In the genomic region with DNA sequence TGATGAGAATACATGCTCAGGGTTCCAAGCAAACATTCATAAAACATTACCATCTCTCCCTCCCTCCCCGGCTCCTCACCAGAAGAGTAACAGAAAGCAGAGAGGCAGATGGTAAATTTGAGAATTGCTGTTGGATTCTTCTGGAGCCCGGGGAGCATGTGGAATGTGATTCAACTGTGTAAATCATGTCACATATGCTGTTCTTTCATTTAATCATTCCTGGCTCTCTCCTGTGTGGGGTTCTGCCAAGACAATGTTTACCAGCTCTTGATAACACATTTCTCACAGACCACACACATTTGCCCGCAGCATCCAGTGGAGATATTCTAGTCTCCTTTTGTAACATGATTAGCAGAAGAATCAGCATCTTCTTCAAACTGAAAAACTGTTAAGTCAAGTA, we compare ENCODE assay signal across 12 cellular contexts. TPM values are rescaled to one million over a fixed set of nuclear protein-coding genes. Genes with fewer than 3 reads are reported as not detected.
A peak's percentile ranks its signal among the peaks of the same experiment; 100 is the strongest.
DNase-seq lines count a peak whose midpoint lies in the region; ATAC-seq, FAIRE-seq and TF ChIP-seq lines count a peak whose summit lies in the region.
"Had no signal": no experiment of that assay in that cellular context is flagged by ENCODE, and none has a peak within 500 bp of the region (broad histone marks: within the 10 kb centered on the region; RNA-seq: fewer than 3 reads in every experiment).

No MANE protein-coding gene starts in this region.

- no peaks in the 10 kb centered on the region for H3K27me3 ChIP-seq in heart left ventricle

- peaks cover 29% of the 10 kb centered on the region for H3K36me3 Mint-ChIP-seq in progenitor cell of endocrine pancreas (ENCODE audit: insufficient read depth)
- H3K36me3 Mint-ChIP-seq: activated naive CD4-positive, alpha-beta T cell treated with anti-CD3 and anti-CD28 coated beads, Interleukin-2, amount 50 U/mL, for 24 hours; CD4-positive, CD25-positive, alpha-beta regulatory T cell had no signal

- no peak overlapping the region for H3K4me3 ChIP-seq in heart left ventricle

- FAIRE-seq in RCC 7860 (lab: Jason Lieb, UNC): no peak

- peak overlapping the region in 9 of 12 donors; percentile 1 to 84 (median 58) for H3K27ac ChIP-seq in heart left ventricle

- DNase-seq in GM03348 (ENCODE audit: low spot score) (peak; percentile 46), RCC 7860 (ENCODE audit: low spot score) (peak; percentile 44), heart left ventricle (peak in 2 of 5 donors; percentile 15 to 27), progenitor cell of endocrine pancreas (ENCODE audit: low spot score, unreplicated experiment) (no peak), iPS-NIHi11 (ENCODE audit: low spot score) (no peak), UCSD-AML1 (lab: John Stamatoyannopoulos, UW; ENCODE audit: unreplicated experiment) (no peak), GDM1 (lab: John Stamatoyannopoulos, UW) (no peak)
- DNase-seq: activated CD4-positive, CD25-positive, alpha-beta regulatory T cell treated with anti-CD3 and anti-CD28 coated beads, Interleukin-2, amount 50 U/mL, for 72 hours; CD4-positive, CD25-positive, alpha-beta regulatory T cell; NCI-H2107 had no signal

- WGBS in heart left ventricle, 4 donors: 36 to 44% (median 40%) methylated on average over 3 of the region's 3 CpGs

- TF ChIP-seq POLR2A in heart left ventricle (IDR thresholded peaks at IDR 0.05): no peak

- H3K4me1 ChIP-seq in heart left ventricle: peaks cover 0 to 34% (median 8%) of the 10 kb centered on the region in 12 donors

- intact Hi-C loops in heart left ventricle (cut with DNase I): no loop called here

- no peaks in the 10 kb centered on the region for H3K27me3 Mint-ChIP-seq in progenitor cell of endocrine pancreas
- H3K27me3 Mint-ChIP-seq: activated naive CD4-positive, alpha-beta T cell treated with anti-CD3 and anti-CD28 coated beads, Interleukin-2, amount 50 U/mL, for 24 hours had no signal

- ATAC-seq in heart left ventricle: peak; percentile 50 to 81 (median 54)
- no peak for ATAC-seq in GM18498 (IDR thresholded peaks at IDR 0.05; ENCODE audit: unreplicated experiment)

- H3K27ac Mint-ChIP-seq in progenitor cell of endocrine pancreas: peak overlapping the region; percentile 17
- H3K27ac Mint-ChIP-seq: activated naive CD4-positive, alpha-beta T cell treated with anti-CD3 and anti-CD28 coated beads, Interleukin-2, amount 50 U/mL, for 24 hours; CD4-positive, CD25-positive, alpha-beta regulatory T cell had no signal

- TF ChIP-seq CTCF in heart left ventricle (IDR thresholded peaks at IDR 0.05) (no peak), progenitor cell of endocrine pancreas (IDR thresholded peaks at IDR 0.05; ENCODE audit: unreplicated experiment) (no peak)

- peaks cover 0 to 27% (median 17%) of the 10 kb centered on the region in 9 donors for H3K36me3 ChIP-seq in heart left ventricle

- no peaks in the 10 kb centered on the region for H3K9me3 ChIP-seq in heart left ventricle

- H3K9me3 Mint-ChIP-seq in progenitor cell of endocrine pancreas (ENCODE audit: low read depth): no peaks in the 10 kb centered on the region
- H3K9me3 Mint-ChIP-seq: activated naive CD4-positive, alpha-beta T cell treated with anti-CD3 and anti-CD28 coated beads, Interleukin-2, amount 50 U/mL, for 24 hours; CD4-positive, CD25-positive, alpha-beta regulatory T cell had no signal

- H3K4me1 Mint-ChIP-seq in progenitor cell of endocrine pancreas (ENCODE audit: low read depth): peaks cover 28% of the 10 kb centered on the region
- H3K4me1 Mint-ChIP-seq: activated naive CD4-positive, alpha-beta T cell treated with anti-CD3 and anti-CD28 coated beads, Interleukin-2, amount 50 U/mL, for 24 hours; CD4-positive, CD25-positive, alpha-beta regulatory T cell had no signal

- no peak overlapping the region for H3K4me3 Mint-ChIP-seq in progenitor cell of endocrine pancreas (ENCODE audit: low read depth)
- H3K4me3 Mint-ChIP-seq: activated naive CD4-positive, alpha-beta T cell treated with anti-CD3 and anti-CD28 coated beads, Interleukin-2, amount 50 U/mL, for 24 hours had no signal

RNA-seq across cellular contexts. Expression of gene NR2C1, which starts 23.4 kb away (rescaled TPM):
- total RNA-seq in heart left ventricle (10 to 100 TPM; 28.1 to 43.7 (median 34.5) TPM), progenitor cell of endocrine pancreas (56.8 and 58.9 TPM in 2 replicates)
- polyA plus RNA-seq in heart left ventricle: 10 to 100 TPM; 11.0 to 45.6 TPM

Comparison
In these comparisons a context has a peak if more than half of its experiments do, and no peak if none do; other contexts are left out.
1. DNase-seq: peak in GM03348 (single experiment) and RCC 7860 (single experiment); none in progenitor cell of endocrine pancreas (single experiment), iPS-NIHi11 (single experiment), UCSD-AML1 (single experiment) and GDM1 (single experiment).